Comparison of ENCODE assay signal across 2 cellular contexts in genomic region chr18:26548144-26549102, GRCh38.
A peak's percentile ranks its signal among the peaks of the same experiment; 100 is the strongest.
TF ChIP-seq lines count a peak whose summit lies in the region.

TSS of gene KCTD1 (minus strand) at chr18:26548553. CDS start at chr18:26548536, 17 bp downstream.

TF ChIP-seq in HCT116, 20 proteins besides CTCF, POLR2A, EP300 and RAD21 (continued from another document):
- TF ChIP-seq ELF1 (IDR thresholded peaks at IDR 0.05; ENCODE audit: borderline replicate concordance, low read depth) = no peak
- TF ChIP-seq TCF7L2 (IDR thresholded peaks at IDR 0.05; ENCODE audit: borderline replicate concordance, extremely low read depth, insufficient read depth, insufficient read length) = peak; percentile 10
- TF ChIP-seq ZFX (IDR thresholded peaks at IDR 0.05) = peak; percentile 47; the same call in 1 of the 2 replicates
TF ChIP-seq in HCT116: peak in this region for 4.

TF ChIP-seq in SK-N-SH, 30 proteins besides CTCF, POLR2A, EP300 and RAD21 (continued from another document):
- TF ChIP-seq TAF1 (IDR thresholded peaks at IDR 0.05; ENCODE audit: borderline replicate concordance, low read depth, low read length) (0 out of 2 replicates have a peak, but pooled peaks have one; percentile 21), SIN3A (IDR thresholded peaks at IDR 0.05; ENCODE audit: borderline replicate concordance, low read depth, low read length) (0 out of 2 replicates have a peak, but pooled peaks have one; percentile 39), FOXJ3 (CRISPR knock-in tag; IDR thresholded peaks at IDR 0.05) (no peak), YY1 (IDR thresholded peaks at IDR 0.05; ENCODE audit: low read depth) (peak; percentile 19; the same call in 1 of the 2 replicates), NRF1 (IDR thresholded peaks at IDR 0.05; ENCODE audit: low read depth, low read length) (peak; percentile 64), MXI1 (IDR thresholded peaks at IDR 0.05; ENCODE audit: low read depth, low read length) (0 out of 2 replicates have a peak, but pooled peaks have one; percentile 4), REST (IDR thresholded peaks at IDR 0.05; ENCODE audit: low read depth, low read length) (no peak), ZBTB33 (IDR thresholded peaks at IDR 0.05; ENCODE audit: borderline replicate concordance, low read depth) (no peak), MAX (IDR thresholded peaks at IDR 0.05; ENCODE audit: low read depth) (no peak; the same call in 1 of the 2 replicates), USF1 (IDR thresholded peaks at IDR 0.05; ENCODE audit: borderline replicate concordance, low read depth) (no peak), USF2 (IDR thresholded peaks at IDR 0.05; ENCODE audit: borderline replicate concordance, low read depth, low read length) (no peak), JUND (IDR thresholded peaks at IDR 0.05) (no peak), IRF3 (IDR thresholded peaks at IDR 0.05; ENCODE audit: low read depth, low read length) (no peak), SMC3 (IDR thresholded peaks at IDR 0.05; ENCODE audit: low read depth, low read length) (no peak), POLR2AphosphoS5 (IDR thresholded peaks at IDR 0.05; ENCODE audit: low read depth, low read length) (peak; percentile 30; the same call in 1 of the 2 replicates), MEF2A (IDR thresholded peaks at IDR 0.05; ENCODE audit: borderline replicate concordance, low read depth) (no peak)
